Comparison of ENCODE assay signal across 19 cellular contexts in the genomic region with DNA sequence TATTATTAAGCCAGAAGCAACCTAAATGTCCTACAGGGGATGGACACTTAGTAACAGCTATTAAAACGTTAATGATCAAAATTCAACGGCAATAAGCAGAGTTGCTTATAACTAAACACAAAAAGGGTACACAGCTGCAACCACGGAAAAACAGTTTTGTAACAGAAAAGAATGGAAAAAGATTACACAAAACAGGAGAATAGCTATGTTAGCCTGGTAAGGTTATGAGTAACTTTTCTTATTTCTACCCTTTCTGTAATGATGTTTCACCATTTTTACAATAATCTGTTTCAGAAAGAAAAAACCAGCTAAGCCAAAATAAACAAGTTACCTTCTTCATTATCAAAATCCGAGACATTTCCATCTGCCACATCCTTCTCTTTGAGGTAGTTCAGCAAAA. TPM values are rescaled to one million over a fixed set of nuclear protein-coding genes. Genes with fewer than 3 reads are reported as not detected.
A peak's percentile ranks its signal among the peaks of the same experiment; 100 is the strongest.
DNase-seq lines count a peak whose midpoint lies in the region; ATAC-seq, FAIRE-seq and TF ChIP-seq lines count a peak whose summit lies in the region.
"Had no signal": no experiment of that assay in that cellular context is flagged by ENCODE, and none has a peak within 500 bp of the region (broad histone marks: within the 10 kb centered on the region; RNA-seq: fewer than 3 reads in every experiment).

No MANE protein-coding gene starts in this region.

- no peaks in the 10 kb centered on the region for H3K9me3 Mint-ChIP-seq in activated CD4-positive, alpha-beta T cell treated with anti-CD3 and anti-CD28 coated beads for 36 hours (ENCODE audit: low read depth)
- H3K9me3 Mint-ChIP-seq in activated T-cell treated with anti-CD3 and anti-CD28 coated beads, Interleukin-2, amount 50 U/mL, for 72 hours, result no peaks in the 10 kb centered on the region
- H3K9me3 Mint-ChIP-seq in osteocyte (ENCODE audit: unreplicated experiment), result no peaks in the 10 kb centered on the region
- H3K9me3 Mint-ChIP-seq: CD14-positive monocyte; CD4-positive, alpha-beta memory T cell; GM23338; HFFc6 had no signal

- TF ChIP-seq CTCF in osteocyte (IDR thresholded peaks at IDR 0.05), result no peak
- TF ChIP-seq CTCF in lower lobe of right lung (IDR thresholded peaks at IDR 0.05), result no peak

- peaks cover 70% of the 10 kb centered on the region for H3K36me3 ChIP-seq in lower lobe of right lung

- CTCF ChIA-PET in activated CD4-positive, alpha-beta T cell treated with anti-CD3 and anti-CD28 coated beads for 36 hours (lab: Charles Lee), result interaction anchor here (1.0 to 1.8 kb wide), 4 partner anchors 11 to 216 kb away, joined by 3 to 8 read pairs (median 4); no protein-coding TSS in a partner anchor

- H3K4me3 Mint-ChIP-seq in activated CD4-positive, alpha-beta T cell treated with anti-CD3 and anti-CD28 coated beads for 36 hours, result no peak overlapping the region
- H3K4me3 Mint-ChIP-seq in activated T-cell treated with anti-CD3 and anti-CD28 coated beads, Interleukin-2, amount 50 U/mL, for 72 hours, result peak overlapping the region in 1 of 2 donors; percentile 27
- H3K4me3 Mint-ChIP-seq in osteocyte (ENCODE audit: unreplicated experiment), result no peak overlapping the region
- H3K4me3 Mint-ChIP-seq: CD14-positive monocyte; CD4-positive, alpha-beta memory T cell; GM23338; HFFc6 had no signal

- DNase-seq in activated CD4-positive, alpha-beta T cell treated with anti-CD3 and anti-CD28 coated beads for 36 hours, result no peak
- no peak for DNase-seq in activated CD4-positive, alpha-beta T cell treated with anti-CD3 and anti-CD28 coated beads, Interleukin-2, amount 50 U/mL, for 1 hour
- DNase-seq in activated T-cell treated with anti-CD3 and anti-CD28 coated beads, Interleukin-2, amount 50 U/mL, for 72 hours, result no peak
- no peak for DNase-seq in activated T-cell treated with anti-CD3 and anti-CD28 coated beads, Interleukin-2, amount 50 U/mL, for 1 hour
- DNase-seq in osteocyte (ENCODE audit: extremely low spot score, unreplicated experiment), result no peak
- no peak for DNase-seq in H54 (ENCODE audit: insufficient read length, low spot score)
- no peak for DNase-seq in lower lobe of right lung
- DNase-seq: 8988T; Calu3; CD4-positive, alpha-beta memory T cell; DMS79 treated with DMSO at 0.1 percent for 48 hours; GF-D8; H7; HFFc6 had no signal

- peak overlapping the region; percentile 66 for H3K27ac Mint-ChIP-seq in activated CD4-positive, alpha-beta T cell treated with anti-CD3 and anti-CD28 coated beads for 36 hours
- H3K27ac Mint-ChIP-seq in activated T-cell treated with anti-CD3 and anti-CD28 coated beads, Interleukin-2, amount 50 U/mL, for 72 hours, result peak overlapping the region; percentile 10
- peak overlapping the region; percentile 44 for H3K27ac Mint-ChIP-seq in osteocyte (ENCODE audit: unreplicated experiment)
- H3K27ac Mint-ChIP-seq: CD14-positive monocyte, HFFc6 had no signal

- H3K4me1 Mint-ChIP-seq in activated CD4-positive, alpha-beta T cell treated with anti-CD3 and anti-CD28 coated beads for 36 hours, result peaks cover 43% of the 10 kb centered on the region
- peaks cover 43% of the 10 kb centered on the region for H3K4me1 Mint-ChIP-seq in activated T-cell treated with anti-CD3 and anti-CD28 coated beads, Interleukin-2, amount 50 U/mL, for 72 hours (ENCODE audit: low read depth)
- peaks cover 8% of the 10 kb centered on the region for H3K4me1 Mint-ChIP-seq in osteocyte (ENCODE audit: unreplicated experiment)
- H3K4me1 Mint-ChIP-seq: CD14-positive monocyte, GM23338 had no signal

- H3K27me3 ChIP-seq in lower lobe of right lung (ENCODE audit: low read depth), result no peaks in the 10 kb centered on the region
- H3K27me3 ChIP-seq: BLaER1 had no signal

- ATAC-seq in activated CD4-positive, alpha-beta T cell treated with anti-CD3 and anti-CD28 coated beads for 36 hours, result peak; percentile 11
- peak in 1 of 2 donors; percentile 39 for ATAC-seq in activated T-cell treated with anti-CD3 and anti-CD28 coated beads, Interleukin-2, amount 50 U/mL, for 72 hours (replicated peaks in 1 of 2)
- no peak for ATAC-seq in lower lobe of right lung
- ATAC-seq: GM23338, HCT116 had no signal

- FAIRE-seq in H54 (lab: Jason Lieb, UNC), result no peak
- FAIRE-seq: HTR-8/SVneo had no signal

- no peak overlapping the region for H3K27ac ChIP-seq in lower lobe of right lung
- H3K27ac ChIP-seq: BLaER1 had no signal

- H3K4me3 ChIP-seq in lower lobe of right lung, result no peak overlapping the region
- H3K4me3 ChIP-seq: BLaER1, GM23338 had no signal

- no peak for TF ChIP-seq POLR2A in H54 (IDR thresholded peaks at IDR 0.05; ENCODE audit: low read depth, low read length)

- peaks cover 52% of the 10 kb centered on the region for H3K36me3 Mint-ChIP-seq in activated CD4-positive, alpha-beta T cell treated with anti-CD3 and anti-CD28 coated beads for 36 hours (ENCODE audit: low read depth)
- peaks cover 6 to 13% of the 10 kb centered on the region in 2 donors for H3K36me3 Mint-ChIP-seq in activated T-cell treated with anti-CD3 and anti-CD28 coated beads, Interleukin-2, amount 50 U/mL, for 72 hours (ENCODE audit: insufficient read depth in 2 of 2)
- peaks cover 14% of the 10 kb centered on the region for H3K36me3 Mint-ChIP-seq in osteocyte (ENCODE audit: unreplicated experiment)

- POLR2A ChIA-PET in activated CD4-positive, alpha-beta T cell treated with anti-CD3 and anti-CD28 coated beads for 36 hours (lab: Charles Lee), result interaction anchor here (0.7 to 1.2 kb wide), 2 partner anchors 28 to 38 kb away, joined by 3 to 4 read pairs; a partner anchor contains a TSS

- H3K27me3 Mint-ChIP-seq in activated CD4-positive, alpha-beta T cell treated with anti-CD3 and anti-CD28 coated beads for 36 hours, result no peaks in the 10 kb centered on the region
- no peaks in the 10 kb centered on the region for H3K27me3 Mint-ChIP-seq in activated T-cell treated with anti-CD3 and anti-CD28 coated beads, Interleukin-2, amount 50 U/mL, for 72 hours (ENCODE audit: low read depth)
- H3K27me3 Mint-ChIP-seq in osteocyte (ENCODE audit: unreplicated experiment), result no peaks in the 10 kb centered on the region
- H3K27me3 Mint-ChIP-seq: CD4-positive, alpha-beta memory T cell had no signal

- intact Hi-C loops in activated CD4-positive, alpha-beta T cell treated with anti-CD3 and anti-CD28 coated beads for 36 hours (cut with DNase I, micrococcal nuclease), result no loop called here
- intact Hi-C loops in lower lobe of right lung (cut with DNase I), result no loop called here

- no peaks in the 10 kb centered on the region for H3K4me1 ChIP-seq in lower lobe of right lung
- H3K4me1 ChIP-seq: BLaER1 had no signal

- H3K9me3 ChIP-seq in lower lobe of right lung, result no peaks in the 10 kb centered on the region
- H3K9me3 ChIP-seq: BLaER1 had no signal

RNA-seq across cellular contexts. Expression of a gene that starts 27.4 kb away (rescaled TPM):
- total RNA-seq in activated CD4-positive, alpha-beta T cell treated with anti-CD3 and anti-CD28 coated beads for 36 hours, result 10 to 100 TPM; 35.6 to 36.7 TPM
- 10 to 100 TPM; 25.8 to 26.6 TPM for total RNA-seq in activated T-cell treated with anti-CD3 and anti-CD28 coated beads, Interleukin-2, amount 50 U/mL, for 72 hours
- total RNA-seq in osteocyte, result 16.2 and 17.9 TPM in 2 replicates
- total RNA-seq in lower lobe of right lung, result 16.7 TPM

RNA-seq across cellular contexts. Expression of a gene that starts 27.7 kb away (rescaled TPM):
- 10 to 100 TPM; 29.9 to 36.4 TPM for total RNA-seq in activated CD4-positive, alpha-beta T cell treated with anti-CD3 and anti-CD28 coated beads for 36 hours
- 10 to 100 TPM; 33.3 to 52.3 TPM for total RNA-seq in activated T-cell treated with anti-CD3 and anti-CD28 coated beads, Interleukin-2, amount 50 U/mL, for 72 hours
- 26.9 and 28.5 TPM in 2 replicates for total RNA-seq in osteocyte
- total RNA-seq in lower lobe of right lung, result 25.6 TPM

Comparison
In these comparisons a context has a peak if more than half of its experiments do, and no peak if none do; other contexts are left out.
1. H3K27ac Mint-ChIP-seq: peak in every context shown above with its lines; median percentile 66 in activated CD4-positive, alpha-beta T cell treated with anti-CD3 and anti-CD28 coated beads for 36 hours; 44 in osteocyte; 10 in activated T-cell treated with anti-CD3 and anti-CD28 coated beads, Interleukin-2, amount 50 U/mL, for 72 hours.